22 cellular contexts compared by ENCODE assay signal in genomic region chr3:47536221-47536891, GRCh38. TPM values are rescaled to one million over a fixed set of nuclear protein-coding genes. Genes with fewer than 3 reads are reported as not detected.
DNase-seq lines count a peak whose midpoint lies in the region; TF ChIP-seq lines count a peak whose summit lies in the region.
"Had no signal": no experiment of that assay in that cellular context is flagged by ENCODE, and none has a peak within 500 bp of the region (broad histone marks: within the 10 kb centered on the region; RNA-seq: fewer than 3 reads in every experiment).

No MANE protein-coding gene starts in this region.

- peaks cover 11% of the 10 kb centered on the region for H3F3A ChIP-seq in neural progenitor cell (ENCODE audit: low read depth)

- H3K9me3 ChIP-seq in neural progenitor cell (ENCODE audit: low read depth), result no peaks in the 10 kb centered on the region
- H3K9me3 ChIP-seq: colonic mucosa, heart left ventricle, left ventricle myocardium inferior, pancreas, transverse colon had no signal

- in situ Hi-C loops in GM13977 (cut with MboI; ENCODE audit: low pct_unique_long_range_greater_than_20kb, low sequenced_read_pairs, unreplicated experiment), result no loop called here

- H4K20me1 ChIP-seq in neural progenitor cell (ENCODE audit: low read depth), result no peaks in the 10 kb centered on the region

- H3K4me3 ChIP-seq in dorsolateral prefrontal cortex (peak overlapping the region in 20 of 59 donors; percentile 4 to 49 (median 16)), neural progenitor cell (no peak overlapping the region)
- H3K4me3 ChIP-seq: colonic mucosa, heart left ventricle, left ventricle myocardium inferior, pancreas, skin epidermis, transverse colon had no signal

- H3K27ac ChIP-seq in dorsolateral prefrontal cortex, result peak overlapping the region in 52 of 59 donors; percentile 12 to 85 (median 68)
- peak overlapping the region; percentile 7 for H3K27ac ChIP-seq in neural progenitor cell
- H3K27ac ChIP-seq: colonic mucosa, heart left ventricle, left ventricle myocardium inferior, pancreas, skin epidermis, transverse colon had no signal

- peak; percentile 58 for DNase-seq in NCI-H82 treated with DMSO at 0.1 percent for 48 hours (lab: John Stamatoyannopoulos, UW; ENCODE audit: unreplicated experiment)
- DNase-seq in dorsolateral prefrontal cortex, result peak in 9 of 10 donors; percentile 37 to 77 (median 59)
- peak; percentile 83 for DNase-seq in neural progenitor cell (ENCODE audit: low spot score)
- DNase-seq in T-helper 2 cell treated with Interferon-gamma antibody and Interleukin-4, amounts not matched to agents 5 μg/mL and 100 μg/mL, for 36 hours (ENCODE audit: low spot score), result no peak
- DNase-seq in GM10266 (ENCODE audit: extremely low spot score), result no peak
- no peak for DNase-seq in GM13977 (ENCODE audit: low spot score)
- DNase-seq in effector CD4-positive, alpha-beta T cell, result no peak
- DNase-seq: activated CD4-positive, alpha-beta T cell treated with anti-CD3 and anti-CD28 coated beads for 1 hour; activated CD8-positive, alpha-beta memory T cell treated with anti-CD3 and anti-CD28 coated beads for 24 hours; activated naive CD4-positive, alpha-beta T cell treated with anti-CD3 and anti-CD28 coated beads, Interleukin-2, amount 50 U/mL, for 16 hours; activated T-cell treated with anti-CD3 and anti-CD28 coated beads, Interleukin-2, amount 50 U/mL, for 72 hours; colonic mucosa; heart left ventricle; KBM-7; left ventricle myocardium inferior; NCI-H2171; NCI-H526 treated with DMSO at 0.1 percent for 48 hours; pancreas; stimulated activated naive CD8-positive, alpha-beta T cell treated with anti-CD3 and anti-CD28 coated beads, Interleukin-15, Interleukin-2, amounts not matched to agents 100 U/mL and 50 U/mL, for 24 hours; SW 1271; transverse colon had no signal

- peaks cover 16% of the 10 kb centered on the region for H3K4me1 Mint-ChIP-seq in neural progenitor cell
- H3K4me1 Mint-ChIP-seq in T-helper 2 cell treated with Interferon-gamma antibody and Interleukin-4, amounts not matched to agents 5 μg/mL and 100 μg/mL, for 36 hours (ENCODE audit: low read depth), result no peaks in the 10 kb centered on the region

- peaks cover 20% of the 10 kb centered on the region for H3K4me1 ChIP-seq in neural progenitor cell
- H3K4me1 ChIP-seq: colonic mucosa, heart left ventricle, left ventricle myocardium inferior, pancreas, transverse colon had no signal

- H3K9ac ChIP-seq in neural progenitor cell, result no peak overlapping the region

- no peaks in the 10 kb centered on the region for H3K79me2 ChIP-seq in neural progenitor cell (ENCODE audit: low read depth)

- H2AFZ ChIP-seq in neural progenitor cell (replicated peaks), result peak overlapping the region; percentile 78

- H3K36me3 Mint-ChIP-seq in neural progenitor cell, result peaks cover 2% of the 10 kb centered on the region
- no peaks in the 10 kb centered on the region for H3K36me3 Mint-ChIP-seq in T-helper 2 cell treated with Interferon-gamma antibody and Interleukin-4, amounts not matched to agents 5 μg/mL and 100 μg/mL, for 36 hours (ENCODE audit: low read depth)

- no peaks in the 10 kb centered on the region for H3K36me3 ChIP-seq in neural progenitor cell
- H3K36me3 ChIP-seq: colonic mucosa, heart left ventricle, left ventricle myocardium inferior, pancreas, transverse colon had no signal

- intact Hi-C loops in dorsolateral prefrontal cortex (cut with DNase I), result no loop called here

- H3K4me2 ChIP-seq in neural progenitor cell, result peak overlapping the region; percentile 8

- no peaks in the 10 kb centered on the region for H3K27me3 ChIP-seq in dorsolateral prefrontal cortex
- H3K27me3 ChIP-seq in neural progenitor cell, result no peaks in the 10 kb centered on the region
- H3K27me3 ChIP-seq: colonic mucosa, heart left ventricle, pancreas, transverse colon had no signal

- no peak for TF ChIP-seq CTCF in dorsolateral prefrontal cortex (IDR thresholded peaks at IDR 0.05 in 54 of 56, conservative IDR thresholded peaks at IDR 0.05 in 2 of 56; ENCODE audit: low read depth in 1 of 56, partially characterized antibody in 56 of 56)
- TF ChIP-seq CTCF in neural progenitor cell (IDR thresholded peaks at IDR 0.05), result no peak
- TF ChIP-seq CTCF in GM10266 (IDR thresholded peaks at IDR 0.05; ENCODE audit: control insufficient read depth, insufficient read depth, low read depth, missing control alignments), result no peak
- no peak for TF ChIP-seq CTCF in GM13977 (IDR thresholded peaks at IDR 0.05; ENCODE audit: extremely low read depth, insufficient read depth, missing control alignments)

- peaks cover 7% of the 10 kb centered on the region for H3K27me3 Mint-ChIP-seq in neural progenitor cell (ENCODE audit: insufficient read depth, low read depth)
- H3K27me3 Mint-ChIP-seq in T-helper 2 cell treated with Interferon-gamma antibody and Interleukin-4, amounts not matched to agents 5 μg/mL and 100 μg/mL, for 36 hours (ENCODE audit: low read depth), result no peaks in the 10 kb centered on the region

- H3K9me3 Mint-ChIP-seq in neural progenitor cell, result peaks cover 20% of the 10 kb centered on the region
- no peaks in the 10 kb centered on the region for H3K9me3 Mint-ChIP-seq in T-helper 2 cell treated with Interferon-gamma antibody and Interleukin-4, amounts not matched to agents 5 μg/mL and 100 μg/mL, for 36 hours
- H3K9me3 Mint-ChIP-seq: activated T-cell treated with anti-CD3 and anti-CD28 coated beads, Interleukin-2, amount 50 U/mL, for 72 hours had no signal

- no peak overlapping the region for H3K4me3 Mint-ChIP-seq in neural progenitor cell
- H3K4me3 Mint-ChIP-seq in T-helper 2 cell treated with Interferon-gamma antibody and Interleukin-4, amounts not matched to agents 5 μg/mL and 100 μg/mL, for 36 hours, result no peak overlapping the region
- H3K4me3 Mint-ChIP-seq: activated T-cell treated with anti-CD3 and anti-CD28 coated beads, Interleukin-2, amount 50 U/mL, for 72 hours had no signal

- H3K27ac Mint-ChIP-seq in neural progenitor cell, result peak overlapping the region; percentile 78
- H3K27ac Mint-ChIP-seq in T-helper 2 cell treated with Interferon-gamma antibody and Interleukin-4, amounts not matched to agents 5 μg/mL and 100 μg/mL, for 36 hours, result no peak overlapping the region
- H3K27ac Mint-ChIP-seq: activated T-cell treated with anti-CD3 and anti-CD28 coated beads, Interleukin-2, amount 50 U/mL, for 72 hours had no signal

RNA-seq across cellular contexts. Expression of gene ELP6, which starts 22.8 kb away (rescaled TPM):
- total RNA-seq in dorsolateral prefrontal cortex (10 to 100 TPM; 22.2 to 44.0 (median 33.7) TPM), neural progenitor cell (ENCODE audit: low replicate concordance) (32.9 and 55.1 TPM in 2 replicates)

RNA-seq across cellular contexts. Expression of gene CSPG5, which starts 42.3 kb away (rescaled TPM):
- total RNA-seq in dorsolateral prefrontal cortex (100 to 1,000 TPM in 5 of 120 experiments, 10 to 100 TPM in 115; 31.3 to 143 (median 68.7) TPM), neural progenitor cell (ENCODE audit: low replicate concordance) (1.7 and 4.6 TPM in 2 replicates)

Comparison
In these comparisons a context has a peak if more than half of its experiments do, and no peak if none do; other contexts are left out.
1. DNase-seq: peak in NCI-H82 treated with DMSO at 0.1 percent for 48 hours (single experiment), dorsolateral prefrontal cortex (9 of 10) and neural progenitor cell (single experiment); none in T-helper 2 cell treated with Interferon-gamma antibody and Interleukin-4, amounts not matched to agents 5 μg/mL and 100 μg/mL, for 36 hours (single experiment), GM10266 (single experiment), GM13977 (single experiment) and effector CD4-positive, alpha-beta T cell (single experiment).